8 cellular contexts compared by ENCODE assay signal in genomic region chr9:136762915-136763648, GRCh38. TPM values are rescaled to one million over a fixed set of nuclear protein-coding genes. Genes with fewer than 3 reads are reported as not detected.
DNase-seq lines count a peak whose midpoint lies in the region; ATAC-seq and TF ChIP-seq lines count a peak whose summit lies in the region.

No MANE protein-coding gene starts in this region.

- peak; percentile 29 to 51 for ATAC-seq in activated T-cell treated with anti-CD3 and anti-CD28 coated beads, Interleukin-2, amount 50 U/mL, for 72 hours (replicated peaks in 1 of 2)
- ATAC-seq in left lung (peak; percentile 54), HG02840 (IDR thresholded peaks at IDR 0.05; ENCODE audit: low FRiP score, unreplicated experiment) (no peak), HG02973 (IDR thresholded peaks at IDR 0.05; ENCODE audit: unreplicated experiment) (no peak)
- ATAC-seq in stimulated activated effector memory CD8-positive, alpha-beta T cell treated with anti-CD3 and anti-CD28 coated beads, Interleukin-12 subunit alpha, Interleukin-12 subunit beta, amount 100 ng/mL, for 72 hours, result no peak

- no peak overlapping the region for H2AFZ ChIP-seq in Karpas-422 (ENCODE audit: low read length)

- H3K4me3 ChIP-seq in Karpas-422 (ENCODE audit: low read length) (no peak overlapping the region), left lung (no peak overlapping the region)

- no peak overlapping the region for H3K4me2 ChIP-seq in Karpas-422 (ENCODE audit: low read depth, low read length, poor library complexity, severe bottlenecking)

- DNase-seq in CMK (ENCODE audit: low read depth), result peak; percentile 79
- peak; percentile 92 for DNase-seq in Karpas-422
- peak; percentile 43 to 45 for DNase-seq in activated T-cell treated with anti-CD3 and anti-CD28 coated beads, Interleukin-2, amount 50 U/mL, for 72 hours
- peak in 1 of 2 donors; percentile 84 for DNase-seq in left lung
- no peak for DNase-seq in DMS79 treated with DMSO at 0.1 percent for 48 hours (lab: John Stamatoyannopoulos, UW)
- no peak for DNase-seq in stimulated activated effector memory CD8-positive, alpha-beta T cell treated with anti-CD3 and anti-CD28 coated beads, Interleukin-12 subunit alpha, Interleukin-12 subunit beta, amount 100 ng/mL, for 72 hours (ENCODE audit: low spot score in 2 of 2)

- no peaks in the 10 kb centered on the region for H3K36me3 Mint-ChIP-seq in activated T-cell treated with anti-CD3 and anti-CD28 coated beads, Interleukin-2, amount 50 U/mL, for 72 hours (ENCODE audit: insufficient read depth in 2 of 2)
- no peaks in the 10 kb centered on the region for H3K36me3 Mint-ChIP-seq in stimulated activated effector memory CD8-positive, alpha-beta T cell treated with anti-CD3 and anti-CD28 coated beads, Interleukin-12 subunit alpha, Interleukin-12 subunit beta, amount 100 ng/mL, for 72 hours

- H3K9me3 Mint-ChIP-seq in activated T-cell treated with anti-CD3 and anti-CD28 coated beads, Interleukin-2, amount 50 U/mL, for 72 hours, result no peaks in the 10 kb centered on the region
- no peaks in the 10 kb centered on the region for H3K9me3 Mint-ChIP-seq in stimulated activated effector memory CD8-positive, alpha-beta T cell treated with anti-CD3 and anti-CD28 coated beads, Interleukin-12 subunit alpha, Interleukin-12 subunit beta, amount 100 ng/mL, for 72 hours

- H3K27me3 Mint-ChIP-seq in activated T-cell treated with anti-CD3 and anti-CD28 coated beads, Interleukin-2, amount 50 U/mL, for 72 hours (ENCODE audit: low read depth), result peaks cover 21% of the 10 kb centered on the region

- H3K79me2 ChIP-seq in Karpas-422 (ENCODE audit: low read length), result no peaks in the 10 kb centered on the region

- H3K9ac ChIP-seq in Karpas-422 (ENCODE audit: low read length), result no peak overlapping the region

- no peak overlapping the region for H3K4me3 Mint-ChIP-seq in activated T-cell treated with anti-CD3 and anti-CD28 coated beads, Interleukin-2, amount 50 U/mL, for 72 hours
- no peak overlapping the region for H3K4me3 Mint-ChIP-seq in stimulated activated effector memory CD8-positive, alpha-beta T cell treated with anti-CD3 and anti-CD28 coated beads, Interleukin-12 subunit alpha, Interleukin-12 subunit beta, amount 100 ng/mL, for 72 hours

- H3K4me1 Mint-ChIP-seq in activated T-cell treated with anti-CD3 and anti-CD28 coated beads, Interleukin-2, amount 50 U/mL, for 72 hours (ENCODE audit: low read depth), result peaks cover 19% of the 10 kb centered on the region
- peaks cover 19% of the 10 kb centered on the region for H3K4me1 Mint-ChIP-seq in stimulated activated effector memory CD8-positive, alpha-beta T cell treated with anti-CD3 and anti-CD28 coated beads, Interleukin-12 subunit alpha, Interleukin-12 subunit beta, amount 100 ng/mL, for 72 hours

- no peaks in the 10 kb centered on the region for H3K36me3 ChIP-seq in Karpas-422 (ENCODE audit: insufficient read depth, low read length)
- H3K36me3 ChIP-seq in left lung, result no peaks in the 10 kb centered on the region

- intact Hi-C loops in left lung (cut with DNase I), result no loop called here

- no peaks in the 10 kb centered on the region for H3K9me3 ChIP-seq in Karpas-422 (ENCODE audit: low read length)
- no peaks in the 10 kb centered on the region for H3K9me3 ChIP-seq in left lung

- peaks cover 20% of the 10 kb centered on the region for H3K4me1 ChIP-seq in Karpas-422 (ENCODE audit: low read length)
- no peaks in the 10 kb centered on the region for H3K4me1 ChIP-seq in left lung

- H3K27ac ChIP-seq in Karpas-422 (ENCODE audit: low read length) (no peak overlapping the region), left lung (no peak overlapping the region)

- no peak overlapping the region for H3K27ac Mint-ChIP-seq in activated T-cell treated with anti-CD3 and anti-CD28 coated beads, Interleukin-2, amount 50 U/mL, for 72 hours
- no peak overlapping the region for H3K27ac Mint-ChIP-seq in stimulated activated effector memory CD8-positive, alpha-beta T cell treated with anti-CD3 and anti-CD28 coated beads, Interleukin-12 subunit alpha, Interleukin-12 subunit beta, amount 100 ng/mL, for 72 hours

- no peaks in the 10 kb centered on the region for H3K9me2 ChIP-seq in Karpas-422 (replicated peaks; ENCODE audit: insufficient read depth, low read length)

- H3K27me3 ChIP-seq in Karpas-422 (ENCODE audit: low read length) (no peaks in the 10 kb centered on the region), left lung (peaks cover 0 to 56% of the 10 kb centered on the region in 2 donors)

- no peak for TF ChIP-seq CTCF in left lung (IDR thresholded peaks at IDR 0.05)

- 0 out of 2 replicates have a peak, but pooled peaks cover 4% of the 10 kb centered on the region for H4K20me1 ChIP-seq in Karpas-422 (ENCODE audit: insufficient read depth, low read depth, low read length)

RNA-seq across cellular contexts. Expression of gene LCN15, which starts 1.2 kb away (rescaled TPM):
- not detected in 2 replicates for total RNA-seq in Karpas-422 (2014; rRNA removed; shearing (Covaris generic); ENCODE audit: low replicate concordance)
- total RNA-seq in activated T-cell treated with anti-CD3 and anti-CD28 coated beads, Interleukin-2, amount 50 U/mL, for 72 hours, result not detected
- not detected for total RNA-seq in left lung

RNA-seq across cellular contexts. Expression of gene LCN8, which starts 5.0 kb away (rescaled TPM):
- not detected in 2 replicates for total RNA-seq in Karpas-422 (2014; rRNA removed; shearing (Covaris generic); ENCODE audit: low replicate concordance)
- total RNA-seq in activated T-cell treated with anti-CD3 and anti-CD28 coated beads, Interleukin-2, amount 50 U/mL, for 72 hours, result not detected
- not detected for total RNA-seq in left lung

RNA-seq across cellular contexts. Expression of gene LCN6, which starts 14.8 kb away (rescaled TPM):
- not detected in 2 replicates for total RNA-seq in Karpas-422 (2014; rRNA removed; shearing (Covaris generic); ENCODE audit: low replicate concordance)
- not detected for total RNA-seq in activated T-cell treated with anti-CD3 and anti-CD28 coated beads, Interleukin-2, amount 50 U/mL, for 72 hours
- total RNA-seq in left lung, result 10 to 100 TPM in 1 of 2 donors, under 1 TPM in 1; 0.38 to 18.9 TPM

RNA-seq across cellular contexts. Expression of gene LCN10, which starts 20.3 kb away (rescaled TPM):
- total RNA-seq in Karpas-422 (2014; rRNA removed; shearing (Covaris generic); ENCODE audit: low replicate concordance), result not detected in 2 replicates
- under 1 TPM; 0.21 to 0.70 TPM for total RNA-seq in activated T-cell treated with anti-CD3 and anti-CD28 coated beads, Interleukin-2, amount 50 U/mL, for 72 hours
- 10 to 100 TPM in 1 of 2 donors, under 1 TPM in 1; 0.32 to 10.0 TPM for total RNA-seq in left lung

RNA-seq across cellular contexts. Expression of gene TMEM141, which starts 28.1 kb away (rescaled TPM):
- 20.5 and 61.8 TPM in 2 replicates for total RNA-seq in Karpas-422 (2014; rRNA removed; shearing (Covaris generic); ENCODE audit: low replicate concordance)
- total RNA-seq in activated T-cell treated with anti-CD3 and anti-CD28 coated beads, Interleukin-2, amount 50 U/mL, for 72 hours, result 10 to 100 TPM; 18.7 to 20.9 TPM
- 10 to 100 TPM; 74.3 to 76.6 TPM for total RNA-seq in left lung

Comparison
In these comparisons a context has a peak if more than half of its experiments do, and no peak if none do; other contexts are left out.
1. DNase-seq: peak in CMK (single experiment), Karpas-422 (single experiment) and activated T-cell treated with anti-CD3 and anti-CD28 coated beads, Interleukin-2, amount 50 U/mL, for 72 hours (2 of 2); none in DMS79 treated with DMSO at 0.1 percent for 48 hours (single experiment) and stimulated activated effector memory CD8-positive, alpha-beta T cell treated with anti-CD3 and anti-CD28 coated beads, Interleukin-12 subunit alpha, Interleukin-12 subunit beta, amount 100 ng/mL, for 72 hours (0 of 2).
2. ATAC-seq: peak in activated T-cell treated with anti-CD3 and anti-CD28 coated beads, Interleukin-2, amount 50 U/mL, for 72 hours (2 of 2) and left lung (single experiment); none in HG02840 (single experiment), stimulated activated effector memory CD8-positive, alpha-beta T cell treated with anti-CD3 and anti-CD28 coated beads, Interleukin-12 subunit alpha, Interleukin-12 subunit beta, amount 100 ng/mL, for 72 hours (single experiment) and HG02973 (single experiment).